In the genomic region with DNA sequence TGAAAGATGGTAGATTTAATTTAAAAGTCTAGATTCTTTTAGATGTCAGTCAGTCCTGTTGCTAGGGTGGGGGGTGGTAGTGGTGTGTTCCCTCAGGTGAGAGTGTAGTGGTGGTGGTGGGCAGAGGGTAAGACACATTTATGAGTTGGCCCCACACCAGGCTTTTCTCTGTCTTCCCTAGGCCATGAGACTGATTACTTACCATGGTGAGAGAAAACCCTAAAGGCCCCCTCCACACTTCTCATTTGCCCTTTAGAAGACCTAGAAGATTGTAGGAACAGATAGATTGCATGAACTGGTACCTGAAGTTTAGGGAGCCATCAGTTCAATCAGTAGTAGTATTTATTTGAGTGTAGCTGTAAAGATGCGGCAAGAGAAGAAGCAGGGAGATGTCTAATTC, we compare ENCODE assay signal across 17 cellular contexts. TPM values are rescaled to one million over a fixed set of nuclear protein-coding genes. Genes with fewer than 3 reads are reported as not detected.
A peak's percentile ranks its signal among the peaks of the same experiment; 100 is the strongest.
DNase-seq lines count a peak whose midpoint lies in the region; ATAC-seq, FAIRE-seq and TF ChIP-seq lines count a peak whose summit lies in the region.
"Had no signal": no experiment of that assay in that cellular context is flagged by ENCODE, and none has a peak within 500 bp of the region (broad histone marks: within the 10 kb centered on the region; RNA-seq: fewer than 3 reads in every experiment).

No MANE protein-coding gene starts in this region.

- H3K27me3 Mint-ChIP-seq in Calu3 (ENCODE audit: unreplicated experiment), result no peaks in the 10 kb centered on the region

- TF ChIP-seq EP300 in HepG2 (IDR thresholded peaks at IDR 0.05; ENCODE audit: low read depth in 2 of 2, low read length in 2 of 2) (no peak), HepG2 (CRISPR knock-in tag; IDR thresholded peaks at IDR 0.05; ENCODE audit: borderline replicate concordance) (no peak)

- TF ChIP-seq RAD21 in HepG2 (CRISPR knock-in tag; IDR thresholded peaks at IDR 0.05), result no peak

- POLR2A ChIA-PET in HepG2 (lab: Yijun Ruan, JAX), result no interaction called here
- POLR2A ChIA-PET in HEK293T (lab: Yijun Ruan, JAX), result no interaction called here

- in situ Hi-C loops in HepG2 (cut with HindIII; ENCODE audit: extremely low pct_ligation_motif_present, low pct_unique_long_range_greater_than_20kb), result no loop called here

- intact Hi-C loops in Calu3 (cut with micrococcal nuclease; ENCODE audit: unreplicated experiment), result loop anchor here (2.0 to 5.0 kb wide), 2 partner anchors 13 to 272 kb away; no protein-coding TSS in a partner anchor
- intact Hi-C loops in HepG2 (cut with micrococcal nuclease; ENCODE audit: unreplicated experiment), result no loop called here
- intact Hi-C loops in testis (cut with DNase I; ENCODE audit: low total_unique reads), result no loop called here

- BruUV-seq in Calu3 (replicated peaks; lab: Mats Ljungman, UMichigan), result no TSS peak
- BruUV-seq in HepG2 (replicated peaks; lab: Mats Ljungman, UMichigan), result no TSS peak

- H3K4me3 ChIP-seq in HepG2 (replicated peaks in 1 of 3; ENCODE audit: insufficient read depth in 1 of 3, low read depth in 2 of 3, low read length in 3 of 3), result peak overlapping the region in 1 of 3 experiments; percentile 5; a peak in 1 of 6 replicates
- no peak overlapping the region for H3K4me3 ChIP-seq in neutrophil (ENCODE audit: low read depth in 1 of 2, low read length in 1 of 2)
- no peak overlapping the region for H3K4me3 ChIP-seq in testis
- no peak overlapping the region for H3K4me3 ChIP-seq in right atrium auricular region
- H3K4me3 ChIP-seq: MG63 had no signal

- H3K9me3 ChIP-seq in HepG2 (ENCODE audit: low read length), result no peaks in the 10 kb centered on the region
- no peaks in the 10 kb centered on the region for H3K9me3 ChIP-seq in neutrophil
- no peaks in the 10 kb centered on the region for H3K9me3 ChIP-seq in testis
- no peaks in the 10 kb centered on the region for H3K9me3 ChIP-seq in right atrium auricular region
- H3K9me3 ChIP-seq: MG63 had no signal

- H3K4me2 ChIP-seq in HepG2 (ENCODE audit: low read depth, low read length), result peak overlapping the region; percentile 58

- no peak for FAIRE-seq in HepG2 (lab: Jason Lieb, UNC)
- FAIRE-seq: HTR-8/SVneo had no signal

- peak overlapping the region; percentile 45 for H3K27ac Mint-ChIP-seq in Calu3 (ENCODE audit: unreplicated experiment)

- H3K4me3 Mint-ChIP-seq in Calu3 (ENCODE audit: low read depth, unreplicated experiment), result no peak overlapping the region

- H3K79me2 ChIP-seq in HepG2 (ENCODE audit: insufficient read depth, low read length), result peaks cover 95% of the 10 kb centered on the region

- H3K4me1 Mint-ChIP-seq in Calu3 (ENCODE audit: low read depth, unreplicated experiment), result peaks cover 87% of the 10 kb centered on the region

- H3K9ac ChIP-seq in HepG2 (ENCODE audit: insufficient read depth, low read depth, low read length), result no peak overlapping the region

- no peak overlapping the region for H2AFZ ChIP-seq in HepG2 (ENCODE audit: low read length)

- DNase-seq in Calu3, result no peak
- DNase-seq in HepG2 (ENCODE audit: low spot score), result no peak
- no peak for DNase-seq in testis
- no peak for DNase-seq in GM10266 (ENCODE audit: extremely low spot score)
- DNase-seq in HEK293T (ENCODE audit: extremely low spot score), result no peak
- DNase-seq in right atrium auricular region (ENCODE audit: low spot score), result no peak
- DNase-seq: DMS79 treated with DMSO at 0.1 percent for 48 hours, Kasumi-1, MG63, NCI-H1092, NCI-H2081 treated with DMSO at 0.1 percent for 48 hours, NCI-H748 treated with DMSO at 0.1 percent for 48 hours, RPMI8226, SIG-M5 had no signal

- H3K36me3 Mint-ChIP-seq in Calu3 (ENCODE audit: insufficient read depth, unreplicated experiment), result peaks cover 92% of the 10 kb centered on the region

- H3K27me3 ChIP-seq in HepG2 (ENCODE audit: control insufficient read depth in 1 of 2, insufficient read depth in 2 of 2, low read length in 2 of 2) (no peaks in the 10 kb centered on the region), neutrophil (no peaks in the 10 kb centered on the region), testis (no peaks in the 10 kb centered on the region), right atrium auricular region (no peaks in the 10 kb centered on the region)
- H3K27me3 ChIP-seq: MG63 had no signal

- TF ChIP-seq POLR2A in HepG2 (IDR thresholded peaks at IDR 0.05; ENCODE audit: insufficient read depth in 1 of 2, low read depth in 2 of 2, low read length in 2 of 2), result peak in 1 of 2 experiments; percentile 32; a peak in 1 of 4 replicates
- TF ChIP-seq POLR2A in testis (IDR thresholded peaks at IDR 0.05), result no peak

- CTCF ChIA-PET in Calu3 (lab: Charles Lee), result interaction anchor here (0.8 kb wide), 1 partner anchor 67 kb away, joined by 4 read pairs; no protein-coding TSS in a partner anchor
- CTCF ChIA-PET in HepG2 (lab: Yijun Ruan, JAX; ENCODE audit: low intra/inter-chr PET ratio, low total read pairs), result no interaction called here
- CTCF ChIA-PET in HEK293T (lab: Yijun Ruan, JAX), result no interaction called here

- H3K4me1 ChIP-seq in HepG2 (ENCODE audit: insufficient read depth, low read length) (peaks cover 100% of the 10 kb centered on the region), neutrophil (ENCODE audit: control insufficient read depth in 1 of 2, insufficient read depth in 1 of 2, low read depth in 1 of 2, low read length in 1 of 2) (peaks cover 52 to 72% of the 10 kb centered on the region in 2 experiments), testis (peaks cover 6% of the 10 kb centered on the region), right atrium auricular region (peaks cover 0 to 66% of the 10 kb centered on the region in 2 donors)

- peak; percentile 10; the same call in 1 of the 3 replicates for ATAC-seq in HepG2

- H4K20me1 ChIP-seq in HepG2 (ENCODE audit: insufficient read depth, low read length), result peaks cover 91% of the 10 kb centered on the region

- no peaks in the 10 kb centered on the region for H3K9me3 Mint-ChIP-seq in Calu3 (ENCODE audit: low read depth, unreplicated experiment)

- H3K36me3 ChIP-seq in HepG2 (replicated peaks in 1 of 2; ENCODE audit: control insufficient read depth in 1 of 2, insufficient read depth in 2 of 2, low read length in 2 of 2) (peaks cover 7 to 37% of the 10 kb centered on the region in 2 experiments; a peak in 4 of 5 replicates), neutrophil (no peaks in the 10 kb centered on the region), testis (ENCODE audit: low read depth, missing control alignments) (no peaks in the 10 kb centered on the region), right atrium auricular region (no peaks in the 10 kb centered on the region)

- WGBS in HepG2 (ENCODE audit: low lambda C conversion rate), result 66% methylated on average over 1 of the region's 1 CpG
- 92 to 100% methylated on average over 1 of the region's 1 CpG for WGBS in testis, 2 donors

- peak overlapping the region; percentile 92 for H3K27ac ChIP-seq in VCaP
- peak overlapping the region; percentile 70 for H3K27ac ChIP-seq in HepG2 (ENCODE audit: extremely low read length, insufficient read depth, low read length)
- peak overlapping the region; percentile 44 for H3K27ac ChIP-seq in neutrophil
- H3K27ac ChIP-seq in testis, result no peak overlapping the region
- H3K27ac ChIP-seq in right atrium auricular region, result no peak overlapping the region

- TF ChIP-seq CTCF in Calu3 (IDR thresholded peaks at IDR 0.05; ENCODE audit: unreplicated experiment) (no peak), VCaP (conservative IDR thresholded peaks at IDR 0.05) (no peak), HepG2 (CRISPR knock-in tag; IDR thresholded peaks at IDR 0.05) (no peak), neutrophil (IDR thresholded peaks at IDR 0.05) (no peak), testis (IDR thresholded peaks at IDR 0.05) (no peak), GM10266 (IDR thresholded peaks at IDR 0.05; ENCODE audit: control insufficient read depth, insufficient read depth, low read depth, missing control alignments) (no peak), right atrium auricular region (IDR thresholded peaks at IDR 0.05) (no peak)

TF ChIP-seq in HepG2, 621 proteins besides CTCF, POLR2A, EP300 and RAD21 (continues in another document):
- TF ChIP-seq ZNF780A (CRISPR knock-in tag; IDR thresholded peaks at IDR 0.05) (no peak), SSRP1 (CRISPR knock-in tag; IDR thresholded peaks at IDR 0.05) (peak; percentile 55; the same call in 1 of the 2 replicates)

TF ChIP-seq in HEK293T, 16 proteins besides CTCF, POLR2A, EP300 and RAD21 (continues in another document):
- no peak for TF ChIP-seq BHLHE40 (IDR thresholded peaks at IDR 0.05; ENCODE audit: borderline replicate concordance)
- TF ChIP-seq ELF4 (IDR thresholded peaks at IDR 0.05), result no peak
- TF ChIP-seq SUZ12 (IDR thresholded peaks at IDR 0.05), result no peak
- no peak for TF ChIP-seq LEF1 (IDR thresholded peaks at IDR 0.05; ENCODE audit: borderline replicate concordance)
- TF ChIP-seq ZNF384 (IDR thresholded peaks at IDR 0.05), result no peak
- TF ChIP-seq FOXA1 (IDR thresholded peaks at IDR 0.05), result no peak
- TF ChIP-seq FOXM1 (IDR thresholded peaks at IDR 0.05; ENCODE audit: borderline replicate concordance), result no peak

RNA-seq across cellular contexts. Expression of a gene that starts 20.9 kb away (rescaled TPM):
- total RNA-seq in Calu3 (2022) (345 and 453 TPM in 2 replicates), HepG2 (2016; rRNA removed; fragmentation: Illumina TruSeq; extraction: Trizol) (103 and 110 TPM in 2 replicates), testis (10 to 100 TPM; 57.7 to 63.5 TPM), right atrium auricular region (10 to 100 TPM; 57.6 to 69.3 TPM)
- 133 and 147 TPM in 2 replicates for total RNA-seq in HepG2 (2016; cell fraction: cytosol; rRNA removed; fragmentation: Illumina TruSeq; extraction: Trizol; ENCODE audit: low read depth)
- 93.9 TPM in 2 replicates for total RNA-seq in HepG2 (2016; cell fraction: insoluble cytoplasmic fraction; rRNA removed; fragmentation: Illumina TruSeq; extraction: Trizol)
- total RNA-seq in HepG2 (2016; cell fraction: membrane; rRNA removed; fragmentation: Illumina TruSeq; extraction: Trizol), result 73.4 and 76.7 TPM in 2 replicates
- 222 and 239 TPM in 2 replicates for total RNA-seq in HepG2 (2016; cell fraction: nucleus; rRNA removed; fragmentation: Illumina TruSeq; extraction: Trizol)
- polyA plus RNA-seq in HepG2 (2011; rRNA removed) (74.8 and 82.8 TPM in 2 replicates), testis (ENCODE audit: insufficient read depth, low read depth, low replicate concordance) (24.2 TPM)
- 26.6 and 44.0 TPM in 2 replicates for polyA plus RNA-seq in HepG2 (2011; cell fraction: cytosol; rRNA removed)
- 159 and 177 TPM in 2 replicates for polyA plus RNA-seq in HepG2 (2011; cell fraction: nucleus; rRNA removed)
- 100 and 116 TPM in 2 replicates for polyA plus RNA-seq in HepG2 (2012)
- polyA plus RNA-seq in HepG2 (2016; cell fraction: cytosol; fragmentation: Illumina TruSeq; extraction: Trizol; ENCODE audit: low read depth), result 18.9 and 23.3 TPM in 2 replicates
- 71.0 and 74.2 TPM in 2 replicates for polyA plus RNA-seq in HepG2 (2016; cell fraction: insoluble cytoplasmic fraction; fragmentation: Illumina TruSeq; extraction: Trizol; ENCODE audit: low read depth)
- polyA plus RNA-seq in HepG2 (2016; cell fraction: membrane; fragmentation: Illumina TruSeq; extraction: Trizol; ENCODE audit: low read depth), result 23.8 and 25.2 TPM in 2 replicates
- polyA plus RNA-seq in HepG2 (2016; cell fraction: nucleus; fragmentation: Illumina TruSeq; extraction: Trizol; ENCODE audit: insufficient read depth, low read depth), result 67.2 and 72.5 TPM in 2 replicates
- 83.1 and 705 TPM in 2 replicates for polyA minus RNA-seq in HepG2 (2011; rRNA and poly(A)+ RNA removed; ENCODE audit: low replicate concordance)
- 129 and 146 TPM in 2 replicates for polyA minus RNA-seq in HepG2 (2011; cell fraction: cytosol; rRNA and poly(A)+ RNA removed)
- 1,231 and 1,245 TPM in 2 replicates for polyA minus RNA-seq in HepG2 (2011; cell fraction: nucleus; rRNA and poly(A)+ RNA removed)

Comparison
In these comparisons a context has a peak if more than half of its experiments do, and no peak if none do; other contexts are left out.
1. H3K27ac ChIP-seq: peak in VCaP (single experiment), HepG2 (single experiment) and neutrophil (single experiment); none in testis (0 of 2) and right atrium auricular region (0 of 2).